In genomic region chr9:20630241-20630943, GRCh38 we compare ENCODE assay signal across 4 cellular contexts.
TF ChIP-seq lines count a peak whose summit lies in the region.

No MANE protein-coding gene starts in this region.

TF ChIP-seq in SK-N-SH treated with all-trans-retinoic acid at 6 μM for 48 hours, 23 proteins besides CTCF, POLR2A, EP300 and RAD21:
- no peak for TF ChIP-seq PATZ1 (CRISPR knock-in tag; IDR thresholded peaks at IDR 0.05; ENCODE audit: borderline replicate concordance)
- TF ChIP-seq ISL1 (CRISPR knock-in tag; IDR thresholded peaks at IDR 0.05), result peak; percentile 49

TF ChIP-seq in SK-N-SH, 30 proteins besides CTCF, POLR2A, EP300 and RAD21:
- TF ChIP-seq SMC3 (IDR thresholded peaks at IDR 0.05; ENCODE audit: low read depth, low read length) (no peak), TEAD4 (IDR thresholded peaks at IDR 0.05; ENCODE audit: borderline replicate concordance, insufficient read depth) (no peak), IRF3 (IDR thresholded peaks at IDR 0.05; ENCODE audit: low read depth, low read length) (no peak), USF1 (IDR thresholded peaks at IDR 0.05; ENCODE audit: borderline replicate concordance, low read depth) (no peak), USF2 (IDR thresholded peaks at IDR 0.05; ENCODE audit: borderline replicate concordance, low read depth, low read length) (no peak)

TF ChIP-seq in IMR-90, 13 proteins besides CTCF, POLR2A, EP300 and RAD21:
- no peak for TF ChIP-seq ELK1 (IDR thresholded peaks at IDR 0.05; ENCODE audit: borderline replicate concordance, low read depth, low read length)

TF ChIP-seq in GM12878, 131 proteins besides CTCF, POLR2A, EP300 and RAD21:
- TF ChIP-seq NR2F1 (conservative IDR thresholded peaks at IDR 0.05), result peak; percentile 35; the same call in 1 of the 2 replicates
- no peak for TF ChIP-seq GATAD2B (conservative IDR thresholded peaks at IDR 0.05; ENCODE audit: low read depth)
